ENCODE assay signal across 27 cellular contexts in genomic region chr3:154716170-154716569, GRCh38.
"Had no signal": no experiment of that assay in that cellular context is flagged by ENCODE, and none has a peak within 500 bp of the region (broad histone marks: within the 10 kb centered on the region; RNA-seq: fewer than 3 reads in every experiment).

No MANE protein-coding gene starts in this region.

- H3K4me3 ChIP-seq: stomach, suprapubic skin, testis, thoracic aorta, thyroid gland, tibial artery, tibial nerve, transverse colon, upper lobe of left lung, upper lobe of right lung, uterus, vagina had no signal

- H3K27ac ChIP-seq: stomach, suprapubic skin, testis, thoracic aorta, thyroid gland, tibial artery, tibial nerve, transverse colon, upper lobe of left lung, upper lobe of right lung, uterus, vagina had no signal

- H3K4me1 ChIP-seq: stomach, suprapubic skin, testis, thyroid gland, tibial artery, tibial nerve, transverse colon, upper lobe of left lung, upper lobe of right lung, uterus, vagina had no signal

- FAIRE-seq: urothelium cell line had no signal

- ATAC-seq: stimulated activated effector memory CD8-positive, alpha-beta T cell treated with anti-CD3 and anti-CD28 coated beads, Interleukin-12 subunit alpha, Interleukin-12 subunit beta, amount 100 ng/mL, for 72 hours; stimulated activated memory B cell treated with anti-CD40 and anti-IgM and Interleukin-4, amounts not matched to agents 10 μg/mL and 1 μg/mL and 100 μg/mL, for 72 hours; stimulated activated naive B cell treated with anti-CD40 and anti-IgM and Interleukin-4, amounts not matched to agents 10 μg/mL and 1 μg/mL and 100 μg/mL, for 72 hours; stimulated activated naive CD8-positive, alpha-beta T cell treated with anti-CD3 and anti-CD28 coated beads, Interleukin-15, amount 100 ng/mL, for 72 hours; stimulated activated naive CD8-positive, alpha-beta T cell treated with anti-CD3 and anti-CD28 coated beads, Interleukin-15, Interleukin-2, amounts not matched to agents 100 U/mL and 50 U/mL, for 24 hours; upper lobe of right lung had no signal

- H3K36me3 ChIP-seq: stomach, suprapubic skin, thoracic aorta, thyroid gland, tibial artery, tibial nerve, transverse colon, upper lobe of left lung, upper lobe of right lung, uterus, vagina had no signal

- H3K27me3 ChIP-seq: stomach, suprapubic skin, testis, thyroid gland, tibial artery, tibial nerve, transverse colon, upper lobe of left lung, upper lobe of right lung, uterus, vagina had no signal

- DNase-seq: stimulated activated CD4-positive, alpha-beta T cell treated with anti-CD3 and anti-CD28 coated beads, Interleukin-2, amount 100 ng/mL, for 48 hours; stimulated activated CD4-positive, alpha-beta T cell treated with anti-CD3 and anti-CD28 coated beads, Interleukin-4, amount 100 ng/mL, for 1 hour; stimulated activated CD4-positive, alpha-beta T cell treated with anti-CD3 and anti-CD28 coated beads, Interleukin-4, amount 100 ng/mL, for 24 hours; stimulated activated CD4-positive, alpha-beta T cell treated with anti-CD3 and anti-CD28 coated beads, Interleukin-4, amount 100 ng/mL, for 4 hours; stimulated activated CD8-positive, alpha-beta memory T cell treated with anti-CD3 and anti-CD28 coated beads, Interleukin-4, amount 100 ng/mL, for 48 hours; stimulated activated naive B cell treated with anti-CD40 and anti-IgM and Interleukin-4, amounts not matched to agents 10 μg/mL and 1 μg/mL and 100 μg/mL, for 72 hours; stimulated activated naive CD4-positive, alpha-beta T cell; stimulated activated naive CD4-positive, alpha-beta T cell treated with Interleukin-2 at 50 U/mL for 16 hours; stimulated activated naive CD8-positive, alpha-beta T cell treated with anti-CD3 and anti-CD28 coated beads, Interleukin-15, amount 100 ng/mL, for 72 hours; stimulated activated naive CD8-positive, alpha-beta T cell treated with anti-CD3 and anti-CD28 coated beads, Interleukin-15, Interleukin-2, amounts not matched to agents 100 U/mL and 50 U/mL, for 24 hours; stomach; substantia nigra; testis; thyroid gland; tibial artery; transverse colon; trophoblast cell; upper lobe of left lung; upper lobe of right lung; uterus had no signal

- H3K9me3 ChIP-seq: stomach, suprapubic skin, testis, thoracic aorta, thyroid gland, tibial artery, tibial nerve, transverse colon, upper lobe of left lung, upper lobe of right lung, uterus, vagina had no signal
